In genomic region chr20:50259705-50260479, GRCh38 we compare ENCODE assay signal across 1 cellular context.
TF ChIP-seq lines count a peak whose summit lies in the region.

No MANE protein-coding gene starts in this region.

TF ChIP-seq in SK-N-SH, 30 proteins besides CTCF, POLR2A, EP300 and RAD21 (continued from another document):
- TF ChIP-seq, protein P1, sequence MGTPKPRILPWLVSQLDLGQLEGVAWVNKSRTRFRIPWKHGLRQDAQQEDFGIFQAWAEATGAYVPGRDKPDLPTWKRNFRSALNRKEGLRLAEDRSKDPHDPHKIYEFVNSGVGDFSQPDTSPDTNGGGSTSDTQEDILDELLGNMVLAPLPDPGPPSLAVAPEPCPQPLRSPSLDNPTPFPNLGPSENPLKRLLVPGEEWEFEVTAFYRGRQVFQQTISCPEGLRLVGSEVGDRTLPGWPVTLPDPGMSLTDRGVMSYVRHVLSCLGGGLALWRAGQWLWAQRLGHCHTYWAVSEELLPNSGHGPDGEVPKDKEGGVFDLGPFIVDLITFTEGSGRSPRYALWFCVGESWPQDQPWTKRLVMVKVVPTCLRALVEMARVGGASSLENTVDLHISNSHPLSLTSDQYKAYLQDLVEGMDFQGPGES (IDR thresholded peaks at IDR 0.05; ENCODE audit: low read depth, low read length): no peak
- TF ChIP-seq GATA2 (CRISPR knock-in tag; IDR thresholded peaks at IDR 0.05) (no peak), SMC3 (IDR thresholded peaks at IDR 0.05; ENCODE audit: low read depth, low read length) (no peak), ELF1 (IDR thresholded peaks at IDR 0.05) (no peak)
- TF ChIP-seq, protein P2, sequence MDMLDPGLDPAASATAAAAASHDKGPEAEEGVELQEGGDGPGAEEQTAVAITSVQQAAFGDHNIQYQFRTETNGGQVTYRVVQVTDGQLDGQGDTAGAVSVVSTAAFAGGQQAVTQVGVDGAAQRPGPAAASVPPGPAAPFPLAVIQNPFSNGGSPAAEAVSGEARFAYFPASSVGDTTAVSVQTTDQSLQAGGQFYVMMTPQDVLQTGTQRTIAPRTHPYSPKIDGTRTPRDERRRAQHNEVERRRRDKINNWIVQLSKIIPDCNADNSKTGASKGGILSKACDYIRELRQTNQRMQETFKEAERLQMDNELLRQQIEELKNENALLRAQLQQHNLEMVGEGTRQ (IDR thresholded peaks at IDR 0.05; ENCODE audit: borderline replicate concordance, low read depth, low read length): no peak
